30 cellular contexts compared by ENCODE assay signal in the genomic region with DNA sequence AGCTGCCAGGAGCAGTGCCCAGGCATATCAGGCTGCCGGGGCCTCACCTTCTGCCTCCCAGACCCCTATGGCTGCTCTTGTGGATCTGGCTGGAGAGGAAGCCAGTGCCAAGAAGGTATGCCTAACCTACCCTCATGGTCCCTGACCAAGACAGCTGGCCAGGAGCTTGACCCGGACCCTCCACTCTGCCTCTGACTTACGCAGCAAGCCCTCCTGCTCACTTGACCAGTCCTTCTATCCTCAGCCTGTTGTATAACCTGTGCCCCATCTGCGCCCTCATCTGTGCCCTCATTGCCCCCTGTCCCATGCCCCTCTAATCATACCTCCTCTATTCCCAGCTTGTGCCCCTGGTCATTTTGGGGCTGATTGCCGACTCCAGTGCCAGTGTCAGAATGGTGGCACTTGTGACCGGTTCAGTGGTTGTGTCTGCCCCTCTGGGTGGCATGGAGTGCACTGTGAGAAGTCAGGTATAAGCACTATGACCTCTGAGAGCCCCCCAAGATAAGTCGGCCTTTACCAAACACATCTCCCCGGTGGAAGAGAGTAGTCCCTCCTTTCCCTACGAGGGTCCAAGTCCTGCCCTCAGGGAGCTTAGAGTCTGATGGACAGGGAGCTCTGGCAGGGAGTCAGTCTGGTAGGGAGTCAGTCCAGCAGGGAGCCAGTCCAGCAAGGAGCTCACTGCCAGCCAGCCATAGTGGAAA. TPM values are rescaled to one million over a fixed set of nuclear protein-coding genes. Genes with fewer than 3 reads are reported as not detected.
DNase-seq lines count a peak whose midpoint lies in the region; ATAC-seq, FAIRE-seq and TF ChIP-seq lines count a peak whose summit lies in the region.
"Had no signal": no experiment of that assay in that cellular context is flagged by ENCODE, and none has a peak within 500 bp of the region (broad histone marks: within the 10 kb centered on the region; RNA-seq: fewer than 3 reads in every experiment).

No MANE protein-coding gene starts in this region.

- WGBS in upper lobe of left lung, 2 donors: 96% methylated on average over 6 to 9 of the region's 9 CpGs

- ATAC-seq in T-helper 17 cell (no peak), sciatic nerve (no peak), upper lobe of left lung (ENCODE audit: low FRiP score in 2 of 2) (no peak), GM21390 (IDR thresholded peaks at IDR 0.05; ENCODE audit: unreplicated experiment) (no peak)
- no peak for ATAC-seq in activated naive CD8-positive, alpha-beta T cell treated with anti-CD3 and anti-CD28 coated beads, Interleukin-2, amount 50 U/mL, for 24 hours

- no peaks in the 10 kb centered on the region for H3K27me3 ChIP-seq in upper lobe of left lung
- H3K27me3 ChIP-seq: BLaER1 had no signal

- peaks cover 4 to 9% of the 10 kb centered on the region in 2 donors for H3K4me1 ChIP-seq in kidney (ENCODE audit: control insufficient read depth in 1 of 2, insufficient read depth in 1 of 2, low read depth in 1 of 2, low read length in 2 of 2)
- H3K4me1 ChIP-seq in upper lobe of left lung: peaks cover 39 to 61% (median 48%) of the 10 kb centered on the region in 4 donors

- no peak overlapping the region for H3K4me3 Mint-ChIP-seq in T-helper 17 cell
- H3K4me3 Mint-ChIP-seq in activated naive CD8-positive, alpha-beta T cell treated with anti-CD3 and anti-CD28 coated beads, Interleukin-2, amount 50 U/mL, for 24 hours: no peak overlapping the region

- H3K9ac ChIP-seq in kidney (ENCODE audit: low read length in 2 of 2): no peak overlapping the region
- H3K9ac ChIP-seq: BLaER1 had no signal

- no peak for TF ChIP-seq POLR2A in upper lobe of left lung (IDR thresholded peaks at IDR 0.05)

- no peak for DNase-seq in T-helper 17 cell
- peak; percentile 26 for DNase-seq in kidney
- peak; percentile 42 for DNase-seq in sciatic nerve (ENCODE audit: low spot score)
- no peak for DNase-seq in upper lobe of left lung
- no peak for DNase-seq in activated naive CD8-positive, alpha-beta T cell treated with anti-CD3 and anti-CD28 coated beads, Interleukin-2, amount 50 U/mL, for 24 hours
- no peak for DNase-seq in stimulated activated CD4-positive, alpha-beta T cell treated with anti-CD3 and anti-CD28 coated beads, Interleukin-1b, Interleukin-23, amount 100 ng/mL, for 48 hours
- DNase-seq: CD4-positive, CD25-positive, alpha-beta regulatory T cell; DMS53; Karpas-422; MV-4-11; NCI-H1105; NCI-H146; NCI-H1930; NCI-H446; NCI-H524 treated with DMSO at 0.1 percent for 48 hours; NCI-H82; NK-92 treated with Interleukin-12 subunit alpha and Interleukin-12 subunit beta, amount 100 ng/mL, for 24 hours; PC-9; SHP77 treated with DMSO at 0.1 percent for 48 hours had no signal

- H3K4me3 ChIP-seq in kidney (ENCODE audit: low read length in 2 of 2): no peak overlapping the region
- H3K4me3 ChIP-seq in upper lobe of left lung: no peak overlapping the region
- H3K4me3 ChIP-seq: BLaER1, PC-9 had no signal

- H3K36me3 ChIP-seq in kidney (ENCODE audit: control insufficient read depth in 1 of 2, insufficient read depth in 2 of 2, low read length in 2 of 2) (peaks cover 0 to 3% of the 10 kb centered on the region in 2 donors), upper lobe of left lung (peaks cover 0 to 34% (median 2%) of the 10 kb centered on the region in 4 donors)
- H3K36me3 ChIP-seq: BLaER1 had no signal

- no peak for TF ChIP-seq EP300 in upper lobe of left lung (IDR thresholded peaks at IDR 0.05)

- peak overlapping the region; percentile 75 for H3K27ac Mint-ChIP-seq in T-helper 17 cell
- no peak overlapping the region for H3K27ac Mint-ChIP-seq in activated naive CD8-positive, alpha-beta T cell treated with anti-CD3 and anti-CD28 coated beads, Interleukin-2, amount 50 U/mL, for 24 hours
- H3K27ac Mint-ChIP-seq: CD4-positive, CD25-positive, alpha-beta regulatory T cell had no signal

- no peaks in the 10 kb centered on the region for H3K9me3 ChIP-seq in T-helper 17 cell (ENCODE audit: control insufficient read depth, low read length, poor library complexity, severe bottlenecking)
- no peaks in the 10 kb centered on the region for H3K9me3 ChIP-seq in kidney (ENCODE audit: control insufficient read depth in 1 of 2, low read length in 2 of 2)
- H3K9me3 ChIP-seq in upper lobe of left lung: no peaks in the 10 kb centered on the region
- H3K9me3 ChIP-seq: BLaER1 had no signal

- intact Hi-C loops in kidney (cut with DNase I) (no loop called here), sciatic nerve (cut with DNase I) (no loop called here)

- peaks cover 11% of the 10 kb centered on the region for H3K4me1 Mint-ChIP-seq in T-helper 17 cell
- H3K4me1 Mint-ChIP-seq in activated naive CD8-positive, alpha-beta T cell treated with anti-CD3 and anti-CD28 coated beads, Interleukin-2, amount 50 U/mL, for 24 hours: no peaks in the 10 kb centered on the region

- no peaks in the 10 kb centered on the region for H3K9me3 Mint-ChIP-seq in activated naive CD8-positive, alpha-beta T cell treated with anti-CD3 and anti-CD28 coated beads, Interleukin-2, amount 50 U/mL, for 24 hours

- H3K27me3 Mint-ChIP-seq in T-helper 17 cell: peaks cover 32% of the 10 kb centered on the region
- H3K27me3 Mint-ChIP-seq in activated naive CD8-positive, alpha-beta T cell treated with anti-CD3 and anti-CD28 coated beads, Interleukin-2, amount 50 U/mL, for 24 hours: peaks cover 3% of the 10 kb centered on the region

- TF ChIP-seq CTCF in kidney (IDR thresholded peaks at IDR 0.05; ENCODE audit: borderline replicate concordance, extremely low read depth, insufficient read depth) (no peak), upper lobe of left lung (IDR thresholded peaks at IDR 0.05) (no peak)

- no peak for FAIRE-seq in kidney (lab: Jason Lieb, UNC)
- FAIRE-seq: A204.1, GM18507, H54 had no signal

- no peak overlapping the region for H3K27ac ChIP-seq in kidney (ENCODE audit: low read depth in 2 of 2, low read length in 2 of 2)
- H3K27ac ChIP-seq in upper lobe of left lung: peak overlapping the region in 3 of 4 donors; percentile 40 to 81 (median 63)
- H3K27ac ChIP-seq: BLaER1, HL-60, PC-9 had no signal

- peaks cover 6% of the 10 kb centered on the region for H3K36me3 Mint-ChIP-seq in T-helper 17 cell (ENCODE audit: low read depth)
- no peaks in the 10 kb centered on the region for H3K36me3 Mint-ChIP-seq in activated naive CD8-positive, alpha-beta T cell treated with anti-CD3 and anti-CD28 coated beads, Interleukin-2, amount 50 U/mL, for 24 hours (ENCODE audit: low read depth)
- H3K36me3 Mint-ChIP-seq: CD4-positive, CD25-positive, alpha-beta regulatory T cell had no signal

RNA-seq across cellular contexts. Expression of a gene that starts 6.8 kb away (rescaled TPM):
- not detected for total RNA-seq in T-helper 17 cell
- total RNA-seq in kidney: 46.3 TPM
- 15.0 TPM for polyA plus RNA-seq in kidney (ENCODE audit: insufficient read depth, low read depth, low replicate concordance)
- total RNA-seq in sciatic nerve: 58.0 TPM
- 100 to 1,000 TPM in 1 of 6 donors, 10 to 100 TPM in 5; 23.9 to 170 (median 51.4) TPM for total RNA-seq in upper lobe of left lung
- total RNA-seq: G401, PC-9 had no signal
- polyA plus RNA-seq: CD4-positive, CD25-positive, alpha-beta regulatory T cell had no signal

RNA-seq across cellular contexts. Expression of a gene that starts 22.2 kb away (rescaled TPM):
- total RNA-seq in T-helper 17 cell (not detected), kidney (21.1 TPM), sciatic nerve (not detected), upper lobe of left lung (10 to 100 TPM; 12.5 to 38.3 (median 27.1) TPM)
- 33.3 TPM for polyA plus RNA-seq in kidney (ENCODE audit: insufficient read depth, low read depth, low replicate concordance)
- total RNA-seq: CD4-positive, CD25-positive, alpha-beta regulatory T cell; Daoy; G401; M059J; RPMI7951 had no signal
- polyA plus RNA-seq: AG04450; CD4-positive, CD25-positive, alpha-beta regulatory T cell had no signal

RNA-seq across cellular contexts. Expression of a gene that starts 30.0 kb away (rescaled TPM):
- total RNA-seq in T-helper 17 cell (10 to 100 TPM in 1 of 2 donors, under 1 TPM in 1; 0.94 to 16.6 TPM), kidney (0.25 TPM), sciatic nerve (0.40 TPM), upper lobe of left lung (1 to 10 TPM in 1 of 6 donors, under 1 TPM in 5; 0.24 to 6.3 (median 0.74) TPM)
- not detected for polyA plus RNA-seq in kidney (ENCODE audit: insufficient read depth, low read depth, low replicate concordance)
- total RNA-seq: G401, M059J, RPMI7951 had no signal
- polyA plus RNA-seq: AG04450; CD4-positive, CD25-positive, alpha-beta regulatory T cell had no signal

RNA-seq across cellular contexts. Expression of a gene that starts 37.8 kb away (rescaled TPM):
- total RNA-seq in T-helper 17 cell (not detected), kidney (17.5 TPM), sciatic nerve (3.2 TPM), upper lobe of left lung (100 to 1,000 TPM; 144 to 302 (median 227) TPM)
- polyA plus RNA-seq in kidney (ENCODE audit: insufficient read depth, low read depth, low replicate concordance): 22.0 TPM
- total RNA-seq: CD4-positive, CD25-positive, alpha-beta regulatory T cell; Daoy; G401; M059J; RPMI7951 had no signal
- polyA plus RNA-seq: AG04450; CD4-positive, CD25-positive, alpha-beta regulatory T cell had no signal

RNA-seq across cellular contexts. Expression of a gene that starts 51.2 kb away (rescaled TPM):
- total RNA-seq in T-helper 17 cell (under 1 TPM; 0.65 to 0.97 TPM), kidney (2.7 TPM), sciatic nerve (1.9 TPM), upper lobe of left lung (1 to 10 TPM in 5 of 6 donors, not detected in 1; 2.1 to 8.4 (median 2.9) TPM)
- 3.9 TPM for polyA plus RNA-seq in kidney (ENCODE audit: insufficient read depth, low read depth, low replicate concordance)

Comparison
In these comparisons a context has a peak if more than half of its experiments do, and no peak if none do; other contexts are left out.
1. DNase-seq: peak in kidney (single experiment) and sciatic nerve (single experiment); none in T-helper 17 cell (0 of 3), upper lobe of left lung (0 of 2), activated naive CD8-positive, alpha-beta T cell treated with anti-CD3 and anti-CD28 coated beads, Interleukin-2, amount 50 U/mL, for 24 hours (single experiment) and stimulated activated CD4-positive, alpha-beta T cell treated with anti-CD3 and anti-CD28 coated beads, Interleukin-1b, Interleukin-23, amount 100 ng/mL, for 48 hours (single experiment).
2. H3K27ac ChIP-seq: peak in upper lobe of left lung (3 of 4); none in kidney (0 of 2).
3. RNA of a gene that starts 6.8 kb away (total RNA-seq): 23.9 to 170 TPM in upper lobe of left lung, 58.0 TPM in sciatic nerve (single experiment) and 46.3 TPM in kidney (single experiment); not detected in T-helper 17 cell; every median in the first group is over 10 times any median in the second.
4. RNA of a gene that starts 22.2 kb away (total RNA-seq): 12.5 to 38.3 TPM in upper lobe of left lung and 21.1 TPM in kidney (single experiment); not detected in sciatic nerve (single experiment) and not detected in T-helper 17 cell; every median in the first group is over 10 times any median in the second.